ENCODE assay signal across 8 cellular contexts in genomic region chr5:150656191-150657132, GRCh38. TPM values are rescaled to one million over a fixed set of nuclear protein-coding genes. Genes with fewer than 3 reads are reported as not detected.
DNase-seq lines count a peak whose midpoint lies in the region; ATAC-seq and TF ChIP-seq lines count a peak whose summit lies in the region.

No MANE protein-coding gene starts in this region.

- peak; percentile 67 to 87 (median 76) for DNase-seq in CD4-positive, alpha-beta T cell
- DNase-seq in HL-60 (ENCODE audit: low read depth in 1 of 2, low spot score in 1 of 2) (peak; percentile 51 to 56), OCI-LY7 (ENCODE audit: low spot score) (peak; percentile 84), fibroblast of the conjunctiva (ENCODE audit: low read depth) (peak; percentile 37), superior temporal gyrus (ENCODE audit: extremely low spot score) (peak; percentile 56)
- peak; percentile 76 to 81 for DNase-seq in activated T-cell treated with anti-CD3 and anti-CD28 coated beads, Interleukin-2, amount 50 U/mL, for 48 hours

- no peaks in the 10 kb centered on the region for H3K9me3 ChIP-seq in CD4-positive, alpha-beta T cell (ENCODE audit: control insufficient read depth, low read length)
- no peaks in the 10 kb centered on the region for H3K9me3 ChIP-seq in OCI-LY7 (ENCODE audit: low read length)
- no peaks in the 10 kb centered on the region for H3K9me3 ChIP-seq in neuron (ENCODE audit: low read length)

- no peaks in the 10 kb centered on the region for H3K27me3 ChIP-seq in CD4-positive, alpha-beta T cell (ENCODE audit: control insufficient read depth, insufficient read depth, low read length)
- H3K27me3 ChIP-seq in HL-60 (ENCODE audit: insufficient read depth, poor library complexity, severe bottlenecking), result no peaks in the 10 kb centered on the region
- peaks cover 22% of the 10 kb centered on the region for H3K27me3 ChIP-seq in neuron (ENCODE audit: insufficient read depth, low read length)

- no peaks in the 10 kb centered on the region for H3K79me2 ChIP-seq in OCI-LY7 (ENCODE audit: insufficient read depth, low read depth, low read length)

- no peaks in the 10 kb centered on the region for H3K9me2 ChIP-seq in OCI-LY7 (ENCODE audit: insufficient read depth, low read length)

- no peaks in the 10 kb centered on the region for H4K20me1 ChIP-seq in OCI-LY7 (ENCODE audit: insufficient read depth, low read length)

- H3K4me3 ChIP-seq in HL-60 (replicated peaks; ENCODE audit: insufficient read depth, low read length), result peak overlapping the region; percentile 56
- H3K4me3 ChIP-seq in OCI-LY7 (ENCODE audit: low read depth, low read length, poor library complexity, severe bottlenecking), result peak overlapping the region; percentile 70
- peak overlapping the region; percentile 55 for H3K4me3 ChIP-seq in neuron (ENCODE audit: low read length)

- peak; percentile 47 for TF ChIP-seq CTCF in CD4-positive, alpha-beta T cell (IDR thresholded peaks at IDR 0.05)
- TF ChIP-seq CTCF in HL-60 (IDR thresholded peaks at IDR 0.05; ENCODE audit: insufficient read depth, low read length), result peak; percentile 20
- TF ChIP-seq CTCF in OCI-LY7 (conservative IDR thresholded peaks at IDR 0.05; ENCODE audit: low read length), result peak; percentile 56

- peak; percentile 94 for ATAC-seq in CD4-positive, alpha-beta T cell (ENCODE audit: poor library complexity)
- ATAC-seq in GM19395 (IDR thresholded peaks at IDR 0.05; ENCODE audit: unreplicated experiment), result peak; percentile 86

- intact Hi-C loops in CD4-positive, alpha-beta T cell (cut with DNase I, micrococcal nuclease), result loop anchor here (1.0 to 10.0 kb wide), 8 partner anchors 46 to 588 kb away; partner anchors contain the start of genes DCTN4 (in 1 of the 2) and IRGM (in 1 of the 2)
- intact Hi-C loops in OCI-LY7 (cut with micrococcal nuclease; ENCODE audit: unreplicated experiment), result loop anchor here (1.0 kb wide), 2 partner anchors 95 to 197 kb away; no protein-coding TSS in a partner anchor

- H3K4me1 ChIP-seq in OCI-LY7 (ENCODE audit: insufficient read depth, low read length, poor library complexity, severe bottlenecking), result peaks cover 11% of the 10 kb centered on the region
- H3K4me1 ChIP-seq in neuron (ENCODE audit: insufficient read depth, low read length), result peaks cover 21% of the 10 kb centered on the region

- H2AFZ ChIP-seq in OCI-LY7 (ENCODE audit: low read length), result peak overlapping the region; percentile 99
- peak overlapping the region; percentile 71 for H2AFZ ChIP-seq in neuron (ENCODE audit: low read depth, low read length)

- H3K9me3 Mint-ChIP-seq in CD4-positive, alpha-beta T cell, result no peaks in the 10 kb centered on the region

- H3K27ac Mint-ChIP-seq in CD4-positive, alpha-beta T cell, result no peak overlapping the region

- H3K36me3 ChIP-seq in OCI-LY7 (ENCODE audit: insufficient read depth, low read length), result no peaks in the 10 kb centered on the region
- H3K36me3 ChIP-seq in neuron (ENCODE audit: insufficient read depth, low read length), result no peaks in the 10 kb centered on the region

- no peak overlapping the region for H3K27ac ChIP-seq in CD4-positive, alpha-beta T cell (ENCODE audit: low read depth, low read length)
- H3K27ac ChIP-seq in HL-60 (replicated peaks), result peak overlapping the region; percentile 29; the same call in 1 of the 2 replicates
- no peak overlapping the region for H3K27ac ChIP-seq in OCI-LY7 (ENCODE audit: low read depth, low read length, poor library complexity, severe bottlenecking)

- no peaks in the 10 kb centered on the region for H3K36me3 Mint-ChIP-seq in CD4-positive, alpha-beta T cell (ENCODE audit: low read depth)

- POLR2A ChIA-PET in CD4-positive, alpha-beta T cell (lab: Charles Lee), result interaction anchor here (1.0 to 1.3 kb wide), 3 partner anchors 44 to 206 kb away, joined by 3 to 7 read pairs (median 4); partner anchors contain the start of gene RBM22
- POLR2A ChIA-PET in OCI-LY7 (lab: Charles Lee), result interaction anchor here (0.6 to 1.7 kb wide), 6 partner anchors 11 to 757 kb away, joined by 3 to 6 read pairs (median 4); partner anchors contain the start of gene RBM22

- H3K4me1 Mint-ChIP-seq in CD4-positive, alpha-beta T cell (ENCODE audit: low read depth), result peaks cover 10% of the 10 kb centered on the region

- H3K27me3 Mint-ChIP-seq in CD4-positive, alpha-beta T cell, result no peaks in the 10 kb centered on the region

- no TSS peak for BruUV-seq in OCI-LY7 (replicated peaks; lab: Mats Ljungman, UMichigan)

- peak overlapping the region; percentile 85 for H3K4me3 Mint-ChIP-seq in CD4-positive, alpha-beta T cell

- CTCF ChIA-PET in CD4-positive, alpha-beta T cell (lab: Charles Lee), result interaction anchor here (0.6 to 2.2 kb wide), 7 partner anchors 8 to 206 kb away, joined by 3 to 8 read pairs (median 3); partner anchors contain the start of gene RBM22
- CTCF ChIA-PET in OCI-LY7 (lab: Charles Lee; ENCODE audit: unreplicated experiment), result interaction anchor here (0.8 to 1.3 kb wide), 6 partner anchors 13 to 197 kb away, joined by 3 to 4 read pairs (median 3); partner anchors contain the start of gene RBM22

- H3K4me2 ChIP-seq in OCI-LY7 (ENCODE audit: low read length), result peak overlapping the region; percentile 94

RNA-seq across cellular contexts. Expression of gene MYOZ3, which starts 4.6 kb away (rescaled TPM):
- not detected for total RNA-seq in CD4-positive, alpha-beta T cell
- total RNA-seq in OCI-LY7 (2014; rRNA removed; shearing (Covaris generic)), result not detected in 2 replicates
- not detected in 2 replicates for total RNA-seq in OCI-LY7 (2022)

RNA-seq across cellular contexts. Expression of gene SYNPO, which starts 16.0 kb away (rescaled TPM):
- total RNA-seq in CD4-positive, alpha-beta T cell, result under 1 TPM; 0.06 to 0.14 TPM
- not detected in 2 replicates for total RNA-seq in OCI-LY7 (2014; rRNA removed; shearing (Covaris generic))
- 0.08 and 0.15 TPM in 2 replicates for total RNA-seq in OCI-LY7 (2022)

RNA-seq across cellular contexts. Expression of gene RBM22, which starts 44.4 kb away (rescaled TPM):
- 100 to 1,000 TPM in 1 of 2 experiments, 10 to 100 TPM in 1; 98.2 to 101 TPM for total RNA-seq in CD4-positive, alpha-beta T cell
- 46.7 and 47.9 TPM in 2 replicates for total RNA-seq in OCI-LY7 (2014; rRNA removed; shearing (Covaris generic))
- total RNA-seq in OCI-LY7 (2022), result 45.6 and 46.8 TPM in 2 replicates
